Comparison of ENCODE assay signal across 1 cellular context in the genomic region with DNA sequence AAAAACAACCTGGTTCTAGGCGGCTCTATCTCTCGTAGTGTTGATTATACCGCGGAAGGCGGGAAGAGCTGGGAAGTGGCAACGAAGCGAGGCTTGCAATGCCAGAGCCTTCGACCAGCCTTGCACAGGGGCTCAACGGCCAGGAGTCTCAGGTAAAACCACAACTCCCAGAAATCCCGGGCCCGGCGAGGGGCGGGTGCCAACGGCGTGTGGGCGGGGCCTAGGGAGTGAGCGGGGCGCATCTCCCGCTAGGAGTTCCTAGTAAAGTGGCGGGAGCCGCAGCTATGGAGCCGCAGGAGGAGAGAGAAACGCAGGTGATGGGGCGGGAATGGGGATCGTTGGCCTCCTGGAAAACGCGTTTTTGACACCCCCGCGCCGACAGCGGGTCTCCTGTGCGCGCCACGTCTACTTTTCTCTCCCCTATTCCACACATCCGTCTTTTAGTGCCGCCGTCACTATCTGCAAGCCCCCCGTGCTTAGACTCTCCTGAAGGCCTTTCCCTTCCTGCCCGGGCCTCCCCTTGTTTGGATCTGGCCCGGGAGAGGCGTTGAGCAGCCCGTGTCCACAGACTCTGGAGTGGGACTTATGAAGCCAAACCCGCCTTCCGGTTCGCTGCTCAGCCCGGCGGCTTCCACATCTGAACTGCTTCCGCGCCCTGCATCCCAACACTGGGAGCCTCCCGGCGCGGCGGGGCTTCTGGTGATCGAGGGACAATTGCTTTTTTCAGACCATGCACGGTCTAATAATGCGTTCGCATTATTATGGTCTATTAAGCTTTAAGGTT.
TF ChIP-seq lines count a peak whose summit lies in the region.

A gene with protein sequence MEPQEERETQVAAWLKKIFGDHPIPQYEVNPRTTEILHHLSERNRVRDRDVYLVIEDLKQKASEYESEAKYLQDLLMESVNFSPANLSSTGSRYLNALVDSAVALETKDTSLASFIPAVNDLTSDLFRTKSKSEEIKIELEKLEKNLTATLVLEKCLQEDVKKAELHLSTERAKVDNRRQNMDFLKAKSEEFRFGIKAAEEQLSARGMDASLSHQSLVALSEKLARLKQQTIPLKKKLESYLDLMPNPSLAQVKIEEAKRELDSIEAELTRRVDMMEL (plus strand): TSS at position 258 of the 784 bp plus-strand sequence. CDS start 27 bp downstream, at position 285.

TF ChIP-seq in GM12878, 131 proteins besides CTCF, POLR2A, EP300 and RAD21 (continued from another document and continues in another):
- TF ChIP-seq, protein P1, sequence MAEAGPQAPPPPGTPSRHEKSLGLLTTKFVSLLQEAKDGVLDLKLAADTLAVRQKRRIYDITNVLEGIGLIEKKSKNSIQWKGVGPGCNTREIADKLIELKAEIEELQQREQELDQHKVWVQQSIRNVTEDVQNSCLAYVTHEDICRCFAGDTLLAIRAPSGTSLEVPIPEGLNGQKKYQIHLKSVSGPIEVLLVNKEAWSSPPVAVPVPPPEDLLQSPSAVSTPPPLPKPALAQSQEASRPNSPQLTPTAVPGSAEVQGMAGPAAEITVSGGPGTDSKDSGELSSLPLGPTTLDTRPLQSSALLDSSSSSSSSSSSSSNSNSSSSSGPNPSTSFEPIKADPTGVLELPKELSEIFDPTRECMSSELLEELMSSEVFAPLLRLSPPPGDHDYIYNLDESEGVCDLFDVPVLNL (IDR thresholded peaks at IDR 0.05; ENCODE audit: low read depth, low read length) = no peak
- TF ChIP-seq SMARCA5 (IDR thresholded peaks at IDR 0.05) (0 out of 2 replicates have a peak, but pooled peaks have one; percentile 46), SIN3A (IDR thresholded peaks at IDR 0.05; ENCODE audit: low read depth, low read length) (0 out of 2 replicates have a peak, but pooled peaks have one; percentile 29), RB1 (IDR thresholded peaks at IDR 0.05; ENCODE audit: borderline replicate concordance) (peak; percentile 40; the same call in 1 of the 2 replicates), CHD1 (IDR thresholded peaks at IDR 0.05; ENCODE audit: low read depth, low read length) (no peak), TCF12 (IDR thresholded peaks at IDR 0.05; ENCODE audit: low read depth, low read length) (no peak), ZNF207 (IDR thresholded peaks at IDR 0.05; ENCODE audit: borderline replicate concordance) (no peak), SIX5 (IDR thresholded peaks at IDR 0.05; ENCODE audit: low read depth, low read length, severe bottlenecking) (peak; percentile 78), RUNX3 (IDR thresholded peaks at IDR 0.05; ENCODE audit: low read length) (peak; percentile 78), SREBF1 (IDR thresholded peaks at IDR 0.05; ENCODE audit: low read length) (no peak), STAT3 (IDR thresholded peaks at IDR 0.05; ENCODE audit: low read depth, low read length) (no peak), PAX8 (IDR thresholded peaks at IDR 0.05) (no peak), SMAD1 (IDR thresholded peaks at IDR 0.05; ENCODE audit: low read depth, partially characterized antibody) (no peak), FOS (IDR thresholded peaks at IDR 0.05; ENCODE audit: borderline replicate concordance, extremely low read depth, insufficient read length) (no peak), MTA2 (IDR thresholded peaks at IDR 0.05; ENCODE audit: low read depth) (peak; percentile 24; the same call in 1 of the 2 replicates), BACH1 (IDR thresholded peaks at IDR 0.05; ENCODE audit: borderline replicate concordance) (no peak), MEF2B (IDR thresholded peaks at IDR 0.05; ENCODE audit: partially characterized antibody, poor library complexity, severe bottlenecking) (no peak), BHLHE40 (IDR thresholded peaks at IDR 0.05; ENCODE audit: borderline replicate concordance in 1 of 2, low read depth in 2 of 2, low read length in 1 of 2) (no peak), CBX3 (IDR thresholded peaks at IDR 0.05; ENCODE audit: borderline replicate concordance, low read depth) (no peak), CEBPB (IDR thresholded peaks at IDR 0.05; ENCODE audit: borderline replicate concordance in 1 of 2, low read depth in 2 of 2, low read length in 2 of 2) (no peak), GATAD2B (conservative IDR thresholded peaks at IDR 0.05; ENCODE audit: low read depth) (peak; percentile 75), PAX5 (IDR thresholded peaks at IDR 0.05; ENCODE audit: borderline replicate concordance, low read depth, low read length) (no peak), GABPA (IDR thresholded peaks at IDR 0.05; ENCODE audit: low read depth) (peak; percentile 32; the same call in 1 of the 2 replicates), CREM (IDR thresholded peaks at IDR 0.05; ENCODE audit: low read depth) (0 out of 2 replicates have a peak, but pooled peaks have one; percentile 29), MYB (IDR thresholded peaks at IDR 0.05; ENCODE audit: borderline replicate concordance, low read depth, low read length) (no peak), CBX5 (IDR thresholded peaks at IDR 0.05; ENCODE audit: low read depth) (no peak)
- TF ChIP-seq, protein P2, sequence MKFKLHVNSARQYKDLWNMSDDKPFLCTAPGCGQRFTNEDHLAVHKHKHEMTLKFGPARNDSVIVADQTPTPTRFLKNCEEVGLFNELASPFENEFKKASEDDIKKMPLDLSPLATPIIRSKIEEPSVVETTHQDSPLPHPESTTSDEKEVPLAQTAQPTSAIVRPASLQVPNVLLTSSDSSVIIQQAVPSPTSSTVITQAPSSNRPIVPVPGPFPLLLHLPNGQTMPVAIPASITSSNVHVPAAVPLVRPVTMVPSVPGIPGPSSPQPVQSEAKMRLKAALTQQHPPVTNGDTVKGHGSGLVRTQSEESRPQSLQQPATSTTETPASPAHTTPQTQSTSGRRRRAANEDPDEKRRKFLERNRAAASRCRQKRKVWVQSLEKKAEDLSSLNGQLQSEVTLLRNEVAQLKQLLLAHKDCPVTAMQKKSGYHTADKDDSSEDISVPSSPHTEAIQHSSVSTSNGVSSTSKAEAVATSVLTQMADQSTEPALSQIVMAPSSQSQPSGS (IDR thresholded peaks at IDR 0.05; ENCODE audit: low read length) = no peak
- TF ChIP-seq, protein P3, sequence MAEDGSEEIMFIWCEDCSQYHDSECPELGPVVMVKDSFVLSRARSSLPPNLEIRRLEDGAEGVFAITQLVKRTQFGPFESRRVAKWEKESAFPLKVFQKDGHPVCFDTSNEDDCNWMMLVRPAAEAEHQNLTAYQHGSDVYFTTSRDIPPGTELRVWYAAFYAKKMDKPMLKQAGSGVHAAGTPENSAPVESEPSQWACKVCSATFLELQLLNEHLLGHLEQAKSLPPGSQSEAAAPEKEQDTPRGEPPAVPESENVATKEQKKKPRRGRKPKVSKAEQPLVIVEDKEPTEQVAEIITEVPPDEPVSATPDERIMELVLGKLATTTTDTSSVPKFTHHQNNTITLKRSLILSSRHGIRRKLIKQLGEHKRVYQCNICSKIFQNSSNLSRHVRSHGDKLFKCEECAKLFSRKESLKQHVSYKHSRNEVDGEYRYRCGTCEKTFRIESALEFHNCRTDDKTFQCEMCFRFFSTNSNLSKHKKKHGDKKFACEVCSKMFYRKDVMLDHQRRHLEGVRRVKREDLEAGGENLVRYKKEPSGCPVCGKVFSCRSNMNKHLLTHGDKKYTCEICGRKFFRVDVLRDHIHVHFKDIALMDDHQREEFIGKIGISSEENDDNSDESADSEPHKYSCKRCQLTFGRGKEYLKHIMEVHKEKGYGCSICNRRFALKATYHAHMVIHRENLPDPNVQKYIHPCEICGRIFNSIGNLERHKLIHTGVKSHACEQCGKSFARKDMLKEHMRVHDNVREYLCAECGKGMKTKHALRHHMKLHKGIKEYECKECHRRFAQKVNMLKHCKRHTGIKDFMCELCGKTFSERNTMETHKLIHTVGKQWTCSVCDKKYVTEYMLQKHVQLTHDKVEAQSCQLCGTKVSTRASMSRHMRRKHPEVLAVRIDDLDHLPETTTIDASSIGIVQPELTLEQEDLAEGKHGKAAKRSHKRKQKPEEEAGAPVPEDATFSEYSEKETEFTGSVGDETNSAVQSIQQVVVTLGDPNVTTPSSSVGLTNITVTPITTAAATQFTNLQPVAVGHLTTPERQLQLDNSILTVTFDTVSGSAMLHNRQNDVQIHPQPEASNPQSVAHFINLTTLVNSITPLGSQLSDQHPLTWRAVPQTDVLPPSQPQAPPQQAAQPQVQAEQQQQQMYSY (CRISPR knock-in tag; IDR thresholded peaks at IDR 0.05) = no peak
- TF ChIP-seq, protein P4, sequence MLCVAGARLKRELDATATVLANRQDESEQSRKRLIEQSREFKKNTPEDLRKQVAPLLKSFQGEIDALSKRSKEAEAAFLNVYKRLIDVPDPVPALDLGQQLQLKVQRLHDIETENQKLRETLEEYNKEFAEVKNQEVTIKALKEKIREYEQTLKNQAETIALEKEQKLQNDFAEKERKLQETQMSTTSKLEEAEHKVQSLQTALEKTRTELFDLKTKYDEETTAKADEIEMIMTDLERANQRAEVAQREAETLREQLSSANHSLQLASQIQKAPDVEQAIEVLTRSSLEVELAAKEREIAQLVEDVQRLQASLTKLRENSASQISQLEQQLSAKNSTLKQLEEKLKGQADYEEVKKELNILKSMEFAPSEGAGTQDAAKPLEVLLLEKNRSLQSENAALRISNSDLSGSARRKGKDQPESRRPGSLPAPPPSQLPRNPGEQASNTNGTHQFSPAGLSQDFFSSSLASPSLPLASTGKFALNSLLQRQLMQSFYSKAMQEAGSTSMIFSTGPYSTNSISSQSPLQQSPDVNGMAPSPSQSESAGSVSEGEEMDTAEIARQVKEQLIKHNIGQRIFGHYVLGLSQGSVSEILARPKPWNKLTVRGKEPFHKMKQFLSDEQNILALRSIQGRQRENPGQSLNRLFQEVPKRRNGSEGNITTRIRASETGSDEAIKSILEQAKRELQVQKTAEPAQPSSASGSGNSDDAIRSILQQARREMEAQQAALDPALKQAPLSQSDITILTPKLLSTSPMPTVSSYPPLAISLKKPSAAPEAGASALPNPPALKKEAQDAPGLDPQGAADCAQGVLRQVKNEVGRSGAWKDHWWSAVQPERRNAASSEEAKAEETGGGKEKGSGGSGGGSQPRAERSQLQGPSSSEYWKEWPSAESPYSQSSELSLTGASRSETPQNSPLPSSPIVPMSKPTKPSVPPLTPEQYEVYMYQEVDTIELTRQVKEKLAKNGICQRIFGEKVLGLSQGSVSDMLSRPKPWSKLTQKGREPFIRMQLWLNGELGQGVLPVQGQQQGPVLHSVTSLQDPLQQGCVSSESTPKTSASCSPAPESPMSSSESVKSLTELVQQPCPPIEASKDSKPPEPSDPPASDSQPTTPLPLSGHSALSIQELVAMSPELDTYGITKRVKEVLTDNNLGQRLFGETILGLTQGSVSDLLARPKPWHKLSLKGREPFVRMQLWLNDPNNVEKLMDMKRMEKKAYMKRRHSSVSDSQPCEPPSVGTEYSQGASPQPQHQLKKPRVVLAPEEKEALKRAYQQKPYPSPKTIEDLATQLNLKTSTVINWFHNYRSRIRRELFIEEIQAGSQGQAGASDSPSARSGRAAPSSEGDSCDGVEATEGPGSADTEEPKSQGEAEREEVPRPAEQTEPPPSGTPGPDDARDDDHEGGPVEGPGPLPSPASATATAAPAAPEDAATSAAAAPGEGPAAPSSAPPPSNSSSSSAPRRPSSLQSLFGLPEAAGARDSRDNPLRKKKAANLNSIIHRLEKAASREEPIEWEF (IDR thresholded peaks at IDR 0.05; ENCODE audit: insufficient replicate concordance, low read depth, low read length) = no peak
- TF ChIP-seq, protein P5, sequence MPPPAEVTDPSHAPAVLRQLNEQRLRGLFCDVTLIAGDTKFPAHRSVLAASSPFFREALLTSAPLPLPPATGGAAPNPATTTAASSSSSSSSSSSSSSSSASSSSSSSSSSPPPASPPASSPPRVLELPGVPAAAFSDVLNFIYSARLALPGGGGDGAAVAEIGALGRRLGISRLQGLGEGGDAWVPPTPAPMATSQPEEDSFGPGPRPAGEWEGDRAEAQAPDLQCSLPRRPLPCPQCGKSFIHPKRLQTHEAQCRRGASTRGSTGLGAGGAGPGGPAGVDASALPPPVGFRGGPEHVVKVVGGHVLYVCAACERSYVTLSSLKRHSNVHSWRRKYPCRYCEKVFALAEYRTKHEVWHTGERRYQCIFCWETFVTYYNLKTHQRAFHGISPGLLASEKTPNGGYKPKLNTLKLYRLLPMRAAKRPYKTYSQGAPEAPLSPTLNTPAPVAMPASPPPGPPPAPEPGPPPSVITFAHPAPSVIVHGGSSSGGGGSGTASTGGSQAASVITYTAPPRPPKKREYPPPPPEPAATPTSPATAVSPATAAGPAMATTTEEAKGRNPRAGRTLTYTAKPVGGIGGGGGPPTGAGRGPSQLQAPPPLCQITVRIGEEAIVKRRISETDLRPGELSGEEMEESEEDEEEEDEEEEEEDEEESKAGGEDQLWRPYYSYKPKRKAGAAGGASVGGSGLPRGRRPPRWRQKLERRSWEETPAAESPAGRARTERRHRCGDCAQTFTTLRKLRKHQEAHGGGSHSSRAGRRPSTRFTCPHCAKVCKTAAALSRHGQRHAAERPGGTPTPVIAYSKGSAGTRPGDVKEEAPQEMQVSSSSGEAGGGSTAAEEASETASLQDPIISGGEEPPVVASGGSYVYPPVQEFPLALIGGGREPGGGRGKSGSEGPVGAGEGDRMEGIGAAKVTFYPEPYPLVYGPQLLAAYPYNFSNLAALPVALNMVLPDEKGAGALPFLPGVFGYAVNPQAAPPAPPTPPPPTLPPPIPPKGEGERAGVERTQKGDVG (CRISPR knock-in tag; IDR thresholded peaks at IDR 0.05) = no peak
- TF ChIP-seq, protein P6, sequence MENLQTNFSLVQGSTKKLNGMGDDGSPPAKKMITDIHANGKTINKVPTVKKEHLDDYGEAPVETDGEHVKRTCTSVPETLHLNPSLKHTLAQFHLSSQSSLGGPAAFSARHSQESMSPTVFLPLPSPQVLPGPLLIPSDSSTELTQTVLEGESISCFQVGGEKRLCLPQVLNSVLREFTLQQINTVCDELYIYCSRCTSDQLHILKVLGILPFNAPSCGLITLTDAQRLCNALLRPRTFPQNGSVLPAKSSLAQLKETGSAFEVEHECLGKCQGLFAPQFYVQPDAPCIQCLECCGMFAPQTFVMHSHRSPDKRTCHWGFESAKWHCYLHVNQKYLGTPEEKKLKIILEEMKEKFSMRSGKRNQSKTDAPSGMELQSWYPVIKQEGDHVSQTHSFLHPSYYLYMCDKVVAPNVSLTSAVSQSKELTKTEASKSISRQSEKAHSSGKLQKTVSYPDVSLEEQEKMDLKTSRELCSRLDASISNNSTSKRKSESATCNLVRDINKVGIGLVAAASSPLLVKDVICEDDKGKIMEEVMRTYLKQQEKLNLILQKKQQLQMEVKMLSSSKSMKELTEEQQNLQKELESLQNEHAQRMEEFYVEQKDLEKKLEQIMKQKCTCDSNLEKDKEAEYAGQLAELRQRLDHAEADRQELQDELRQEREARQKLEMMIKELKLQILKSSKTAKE (IDR thresholded peaks at IDR 0.05; ENCODE audit: low read depth, poor library complexity, severe bottlenecking) = no peak
- TF ChIP-seq, protein P7, sequence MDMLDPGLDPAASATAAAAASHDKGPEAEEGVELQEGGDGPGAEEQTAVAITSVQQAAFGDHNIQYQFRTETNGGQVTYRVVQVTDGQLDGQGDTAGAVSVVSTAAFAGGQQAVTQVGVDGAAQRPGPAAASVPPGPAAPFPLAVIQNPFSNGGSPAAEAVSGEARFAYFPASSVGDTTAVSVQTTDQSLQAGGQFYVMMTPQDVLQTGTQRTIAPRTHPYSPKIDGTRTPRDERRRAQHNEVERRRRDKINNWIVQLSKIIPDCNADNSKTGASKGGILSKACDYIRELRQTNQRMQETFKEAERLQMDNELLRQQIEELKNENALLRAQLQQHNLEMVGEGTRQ (IDR thresholded peaks at IDR 0.05; ENCODE audit: borderline replicate concordance, low read depth, low read length) = no peak
- TF ChIP-seq, protein P8, sequence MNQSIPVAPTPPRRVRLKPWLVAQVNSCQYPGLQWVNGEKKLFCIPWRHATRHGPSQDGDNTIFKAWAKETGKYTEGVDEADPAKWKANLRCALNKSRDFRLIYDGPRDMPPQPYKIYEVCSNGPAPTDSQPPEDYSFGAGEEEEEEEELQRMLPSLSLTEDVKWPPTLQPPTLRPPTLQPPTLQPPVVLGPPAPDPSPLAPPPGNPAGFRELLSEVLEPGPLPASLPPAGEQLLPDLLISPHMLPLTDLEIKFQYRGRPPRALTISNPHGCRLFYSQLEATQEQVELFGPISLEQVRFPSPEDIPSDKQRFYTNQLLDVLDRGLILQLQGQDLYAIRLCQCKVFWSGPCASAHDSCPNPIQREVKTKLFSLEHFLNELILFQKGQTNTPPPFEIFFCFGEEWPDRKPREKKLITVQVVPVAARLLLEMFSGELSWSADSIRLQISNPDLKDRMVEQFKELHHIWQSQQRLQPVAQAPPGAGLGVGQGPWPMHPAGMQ (IDR thresholded peaks at IDR 0.05; ENCODE audit: borderline replicate concordance) = no peak
